Comparison of ENCODE assay signal across 27 cellular contexts in the genomic region with DNA sequence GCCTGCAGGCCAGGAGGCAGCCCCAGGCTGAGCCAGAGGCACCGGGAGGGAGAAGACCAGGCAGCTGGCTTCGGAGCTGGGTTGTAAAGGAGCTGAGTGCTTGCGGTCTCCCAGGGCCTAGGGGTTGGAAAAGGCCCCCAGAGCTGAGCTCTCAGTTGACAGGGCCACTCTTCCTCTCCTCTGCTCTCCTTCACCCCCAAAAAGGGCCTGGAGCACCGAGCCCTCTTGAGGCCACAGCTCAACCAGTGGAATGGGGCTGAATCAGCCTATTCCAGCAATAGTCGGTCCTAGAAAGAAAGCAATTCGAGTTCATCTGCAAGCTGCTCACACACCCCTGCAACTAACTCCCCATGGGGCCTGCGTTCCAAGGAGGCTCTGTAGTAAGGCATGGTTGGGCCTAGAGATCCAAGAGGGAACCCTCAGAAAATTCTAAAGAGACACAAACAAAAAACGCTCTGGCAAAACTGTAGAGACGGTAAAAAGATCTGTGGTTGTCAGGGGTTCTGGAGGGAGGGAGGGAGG.
"Had no signal": no experiment of that assay in that cellular context is flagged by ENCODE, and none has a peak within 500 bp of the region (broad histone marks: within the 10 kb centered on the region; RNA-seq: fewer than 3 reads in every experiment).

No MANE protein-coding gene starts in this region.

- H3K9me3 ChIP-seq: mucosa of descending colon, ovary, psoas muscle, right lobe of liver had no signal

- H3K4me3 Mint-ChIP-seq: memory B cell; naive thymus-derived CD4-positive, alpha-beta T cell; nephron; stimulated activated naive B cell treated with anti-CD40 and anti-IgM and Interleukin-4, amounts not matched to agents 10 μg/mL and 1 μg/mL and 100 μg/mL, for 72 hours; stimulated activated naive CD8-positive, alpha-beta T cell treated with anti-CD3 and anti-CD28 coated beads, Interleukin-15, Interleukin-2, amounts not matched to agents 100 ng/mL and 50 ng/mL, for 24 hours had no signal

- DNase-seq: dermis blood vessel endothelial cell; effector memory CD4-positive, alpha-beta T cell; foreskin keratinocyte; mucosa of descending colon; naive thymus-derived CD4-positive, alpha-beta T cell; occipital lobe; ovary; psoas muscle; right lobe of liver; small intestine; stimulated activated CD4-positive, alpha-beta T cell treated with anti-CD3 and anti-CD28 coated beads, Interleukin-15, amount 100 ng/mL, for 24 hours; stimulated activated CD4-positive, alpha-beta T cell treated with anti-CD3 and anti-CD28 coated beads, Interleukin-2, amount 100 ng/mL, for 48 hours; stimulated activated naive B cell treated with anti-CD40 and anti-IgM and Interleukin-4, amounts not matched to agents 10 μg/mL and 1 μg/mL and 100 μg/mL, for 72 hours; upper lobe of left lung had no signal

- H3K4me1 Mint-ChIP-seq: memory B cell; naive thymus-derived CD4-positive, alpha-beta T cell; stimulated activated naive B cell treated with anti-CD40 and anti-IgM and Interleukin-4, amounts not matched to agents 10 μg/mL and 1 μg/mL and 100 μg/mL, for 72 hours had no signal

- H3K36me3 Mint-ChIP-seq: stimulated activated naive B cell treated with anti-CD40 and anti-IgM and Interleukin-4, amounts not matched to agents 10 μg/mL and 1 μg/mL and 100 μg/mL, for 72 hours had no signal

- H3K27me3 ChIP-seq: esophagus muscularis mucosa, foreskin keratinocyte, ovary, right lobe of liver, tibial nerve, upper lobe of left lung had no signal

- H3K27me3 Mint-ChIP-seq: stimulated activated naive CD8-positive, alpha-beta T cell treated with anti-CD3 and anti-CD28 coated beads, Interleukin-15, Interleukin-2, amounts not matched to agents 100 ng/mL and 50 ng/mL, for 24 hours had no signal

- ATAC-seq: foreskin keratinocyte; gastroesophageal sphincter; left lobe of liver; mucosa of descending colon; naive thymus-derived CD4-positive, alpha-beta T cell; psoas muscle; right lobe of liver; stimulated activated naive B cell treated with anti-CD40 and anti-IgM and Interleukin-4, amounts not matched to agents 10 μg/mL and 1 μg/mL and 100 μg/mL, for 72 hours had no signal

- FAIRE-seq: endothelial cell of umbilical vein, keratinocyte, small intestine, urothelium cell line had no signal

- H3K36me3 ChIP-seq: esophagus muscularis mucosa, gastroesophageal sphincter, ovary, right lobe of liver, thoracic aorta, tibial nerve, upper lobe of left lung had no signal

- H3K27ac ChIP-seq: coronary artery, esophagus muscularis mucosa, foreskin keratinocyte, gastroesophageal sphincter, ovary, psoas muscle, right lobe of liver, thoracic aorta, tibial nerve, upper lobe of left lung had no signal

- H3K27ac Mint-ChIP-seq: memory B cell; naive thymus-derived CD4-positive, alpha-beta T cell; nephron; stimulated activated naive B cell treated with anti-CD40 and anti-IgM and Interleukin-4, amounts not matched to agents 10 μg/mL and 1 μg/mL and 100 μg/mL, for 72 hours; stimulated activated naive CD8-positive, alpha-beta T cell treated with anti-CD3 and anti-CD28 coated beads, Interleukin-15, Interleukin-2, amounts not matched to agents 100 ng/mL and 50 ng/mL, for 24 hours had no signal

- H3K4me3 ChIP-seq: coronary artery, esophagus muscularis mucosa, gastroesophageal sphincter, lung, mucosa of descending colon, ovary, psoas muscle, right lobe of liver, thoracic aorta, tibial nerve, upper lobe of left lung had no signal

- H3K4me1 ChIP-seq: foreskin keratinocyte, gastroesophageal sphincter, right lobe of liver had no signal
